29 cellular contexts compared by ENCODE assay signal in genomic region chr11:78094250-78094649, GRCh38. TPM values are rescaled to one million over a fixed set of nuclear protein-coding genes. Genes with fewer than 3 reads are reported as not detected.
DNase-seq lines count a peak whose midpoint lies in the region; ATAC-seq, FAIRE-seq and TF ChIP-seq lines count a peak whose summit lies in the region.
"Had no signal": no experiment of that assay in that cellular context is flagged by ENCODE, and none has a peak within 500 bp of the region (broad histone marks: within the 10 kb centered on the region; RNA-seq: fewer than 3 reads in every experiment).

No MANE protein-coding gene starts in this region.

- no peaks in the 10 kb centered on the region for H3K27me3 Mint-ChIP-seq in CD8-positive, alpha-beta T cell (ENCODE audit: low read depth)
- no peaks in the 10 kb centered on the region for H3K27me3 Mint-ChIP-seq in activated CD8-positive, alpha-beta T cell treated with anti-CD3 and anti-CD28 coated beads for 36 hours

- DNase-seq in activated CD4-positive, alpha-beta T cell treated with anti-CD3 and anti-CD28 coated beads for 48 hours: peak; percentile 13
- no peak for DNase-seq in activated CD4-positive, alpha-beta T cell treated with anti-CD3 and anti-CD28 coated beads, Interleukin-2, amount 50 U/mL, for 48 hours
- no peak for DNase-seq in CD8-positive, alpha-beta T cell
- DNase-seq in activated CD8-positive, alpha-beta T cell treated with anti-CD3 and anti-CD28 coated beads for 36 hours: peak; percentile 62
- peak; percentile 10 to 14 for DNase-seq in erythroblast (lab: John Stamatoyannopoulos, UW)
- DNase-seq in central memory CD4-positive, alpha-beta T cell: no peak
- no peak for DNase-seq in kidney
- no peak for DNase-seq in NCI-H748 (lab: John Stamatoyannopoulos, UW; ENCODE audit: unreplicated experiment)
- DNase-seq: activated CD4-positive, alpha-beta T cell treated with anti-CD3 and anti-CD28 coated beads for 4 hours; BE2C; COR-L47; effector CD8-positive, alpha-beta T cell; foreskin fibroblast; GDM1; heart left ventricle; NCI-H2081 treated with DMSO at 0.1 percent for 48 hours; PC-3; Right ventricle myocardium superior; stimulated activated CD4-positive, alpha-beta T cell treated with anti-CD3 and anti-CD28 coated beads, Interleukin-15, amount 100 ng/mL, for 24 hours; upper lobe of right lung had no signal

- ATAC-seq in CD8-positive, alpha-beta T cell: peak; percentile 73
- peak; percentile 99 for ATAC-seq in activated CD8-positive, alpha-beta T cell treated with anti-CD3 and anti-CD28 coated beads for 36 hours
- ATAC-seq: A549, heart left ventricle, PC-3, upper lobe of right lung had no signal

- H3K4me3 Mint-ChIP-seq in CD8-positive, alpha-beta T cell: no peak overlapping the region
- no peak overlapping the region for H3K4me3 Mint-ChIP-seq in activated CD8-positive, alpha-beta T cell treated with anti-CD3 and anti-CD28 coated beads for 36 hours
- H3K4me3 Mint-ChIP-seq: neural progenitor cell had no signal

- POLR2A ChIA-PET in CD8-positive, alpha-beta T cell (lab: Charles Lee): interaction anchor here (0.6 kb wide), 1 partner anchor 145 kb away, joined by 4 read pairs; no protein-coding TSS in a partner anchor
- POLR2A ChIA-PET in activated CD8-positive, alpha-beta T cell treated with anti-CD3 and anti-CD28 coated beads for 36 hours (lab: Charles Lee): interaction anchor here (1.5 kb wide), 1 partner anchor 8 kb away, joined by 3 read pairs; no protein-coding TSS in a partner anchor

- H3K27ac Mint-ChIP-seq in CD8-positive, alpha-beta T cell: no peak overlapping the region
- H3K27ac Mint-ChIP-seq in activated CD8-positive, alpha-beta T cell treated with anti-CD3 and anti-CD28 coated beads for 36 hours: peak overlapping the region; percentile 89
- H3K27ac Mint-ChIP-seq: neural progenitor cell had no signal

- H3K36me3 ChIP-seq in CD8-positive, alpha-beta T cell (ENCODE audit: insufficient read depth, low read length): no peaks in the 10 kb centered on the region
- H3K36me3 ChIP-seq in kidney (ENCODE audit: control insufficient read depth in 1 of 2, insufficient read depth in 2 of 2, low read length in 2 of 2): peaks cover 0 to 2% of the 10 kb centered on the region in 2 donors
- H3K36me3 ChIP-seq: neural progenitor cell had no signal

- no peak for FAIRE-seq in kidney (lab: Jason Lieb, UNC)
- FAIRE-seq: A549, colon had no signal

- no peaks in the 10 kb centered on the region for H3K4me1 Mint-ChIP-seq in CD8-positive, alpha-beta T cell (ENCODE audit: low read depth)
- peaks cover 13% of the 10 kb centered on the region for H3K4me1 Mint-ChIP-seq in activated CD8-positive, alpha-beta T cell treated with anti-CD3 and anti-CD28 coated beads for 36 hours (ENCODE audit: low read depth)
- H3K4me1 Mint-ChIP-seq: neural progenitor cell had no signal

- intact Hi-C loops in CD8-positive, alpha-beta T cell (cut with DNase I, micrococcal nuclease): no loop called here
- intact Hi-C loops in activated CD8-positive, alpha-beta T cell treated with anti-CD3 and anti-CD28 coated beads for 36 hours (cut with micrococcal nuclease): no loop called here
- intact Hi-C loops in kidney (cut with DNase I): no loop called here

- peaks cover 5% of the 10 kb centered on the region for H3K4me1 ChIP-seq in CD8-positive, alpha-beta T cell (ENCODE audit: insufficient read depth, low read length)
- no peaks in the 10 kb centered on the region for H3K4me1 ChIP-seq in kidney (ENCODE audit: control insufficient read depth in 1 of 2, insufficient read depth in 1 of 2, low read depth in 1 of 2, low read length in 2 of 2)
- H3K4me1 ChIP-seq: A549, BE2C, heart left ventricle, neural progenitor cell, upper lobe of right lung had no signal

- no peak overlapping the region for H3K9ac ChIP-seq in kidney (ENCODE audit: low read length in 2 of 2)
- H3K9ac ChIP-seq: neural progenitor cell had no signal

- no peaks in the 10 kb centered on the region for H3K9me3 Mint-ChIP-seq in CD8-positive, alpha-beta T cell
- H3K9me3 Mint-ChIP-seq in activated CD8-positive, alpha-beta T cell treated with anti-CD3 and anti-CD28 coated beads for 36 hours: no peaks in the 10 kb centered on the region
- H3K9me3 Mint-ChIP-seq: neural progenitor cell had no signal

- TF ChIP-seq CTCF in CD8-positive, alpha-beta T cell (IDR thresholded peaks at IDR 0.05): no peak
- no peak for TF ChIP-seq CTCF in activated CD8-positive, alpha-beta T cell treated with anti-CD3 and anti-CD28 coated beads for 36 hours (IDR thresholded peaks at IDR 0.05)
- no peak for TF ChIP-seq CTCF in kidney (IDR thresholded peaks at IDR 0.05; ENCODE audit: borderline replicate concordance, extremely low read depth, insufficient read depth)

- TF ChIP-seq POLR2A in erythroblast (IDR thresholded peaks at IDR 0.05; ENCODE audit: low read length): no peak

- no peak overlapping the region for H3K27ac ChIP-seq in CD8-positive, alpha-beta T cell (ENCODE audit: low read depth, low read length)
- H3K27ac ChIP-seq in kidney (ENCODE audit: low read depth in 2 of 2, low read length in 2 of 2): no peak overlapping the region
- H3K27ac ChIP-seq: A549, heart left ventricle, neural progenitor cell, upper lobe of right lung had no signal

- no peak overlapping the region for H3K4me3 ChIP-seq in CD8-positive, alpha-beta T cell (ENCODE audit: low read depth, low read length)
- H3K4me3 ChIP-seq in kidney (ENCODE audit: low read length in 2 of 2): no peak overlapping the region
- H3K4me3 ChIP-seq: A549, heart left ventricle, lung, neural progenitor cell, upper lobe of right lung had no signal

- H3K36me3 Mint-ChIP-seq in CD8-positive, alpha-beta T cell: peaks cover 31% of the 10 kb centered on the region
- H3K36me3 Mint-ChIP-seq in activated CD8-positive, alpha-beta T cell treated with anti-CD3 and anti-CD28 coated beads for 36 hours (ENCODE audit: low read depth): peaks cover 29% of the 10 kb centered on the region

- no peaks in the 10 kb centered on the region for H3K9me3 ChIP-seq in CD8-positive, alpha-beta T cell (ENCODE audit: low read length)
- no peaks in the 10 kb centered on the region for H3K9me3 ChIP-seq in kidney (ENCODE audit: control insufficient read depth in 1 of 2, low read length in 2 of 2)
- H3K9me3 ChIP-seq: A549, BE2C, heart left ventricle, upper lobe of right lung had no signal

- no peaks in the 10 kb centered on the region for H3K27me3 ChIP-seq in CD8-positive, alpha-beta T cell (ENCODE audit: insufficient read depth, low read length)
- H3K27me3 ChIP-seq: BE2C, heart left ventricle, neural progenitor cell, upper lobe of right lung had no signal

- CTCF ChIA-PET in CD8-positive, alpha-beta T cell (lab: Charles Lee): no interaction called here
- CTCF ChIA-PET in activated CD8-positive, alpha-beta T cell treated with anti-CD3 and anti-CD28 coated beads for 36 hours (lab: Charles Lee): interaction anchor here (1.4 kb wide), 1 partner anchor 29 kb away, joined by 3 read pairs; no protein-coding TSS in a partner anchor

RNA-seq across cellular contexts. Expression of gene NDUFC2, which starts 14.6 kb away (rescaled TPM):
- total RNA-seq in CD8-positive, alpha-beta T cell: 10 to 100 TPM; 72.2 to 76.3 TPM
- total RNA-seq in activated CD8-positive, alpha-beta T cell treated with anti-CD3 and anti-CD28 coated beads for 36 hours: 100 to 1,000 TPM; 169 to 179 TPM
- total RNA-seq in kidney: 166 TPM
- 457 TPM for polyA plus RNA-seq in kidney (ENCODE audit: insufficient read depth, low read depth, low replicate concordance)

RNA-seq across cellular contexts. Expression of gene THRSP, which starts 30.6 kb away (rescaled TPM):
- total RNA-seq in CD8-positive, alpha-beta T cell: not detected
- not detected for total RNA-seq in activated CD8-positive, alpha-beta T cell treated with anti-CD3 and anti-CD28 coated beads for 36 hours
- total RNA-seq in kidney: not detected
- 6.4 TPM for polyA plus RNA-seq in kidney (ENCODE audit: insufficient read depth, low read depth, low replicate concordance)
- total RNA-seq: H4, HT-29, lung, MCF 10A, mucosa of gallbladder, PC-3, posterior vena cava, upper lobe of right lung had no signal
- polyA plus RNA-seq: A549 had no signal

RNA-seq across cellular contexts. Expression of gene ALG8, which starts 45.2 kb away (rescaled TPM):
- 10 to 100 TPM; 14.2 to 17.5 TPM for total RNA-seq in CD8-positive, alpha-beta T cell
- total RNA-seq in activated CD8-positive, alpha-beta T cell treated with anti-CD3 and anti-CD28 coated beads for 36 hours: 10 to 100 TPM; 45.5 to 47.7 TPM
- 34.1 TPM for total RNA-seq in kidney
- 49.7 TPM for polyA plus RNA-seq in kidney (ENCODE audit: insufficient read depth, low read depth, low replicate concordance)

Comparison
In these comparisons a context has a peak if more than half of its experiments do, and no peak if none do; other contexts are left out.
1. DNase-seq: peak in activated CD4-positive, alpha-beta T cell treated with anti-CD3 and anti-CD28 coated beads for 48 hours (single experiment), activated CD8-positive, alpha-beta T cell treated with anti-CD3 and anti-CD28 coated beads for 36 hours (single experiment) and erythroblast (2 of 2); none in activated CD4-positive, alpha-beta T cell treated with anti-CD3 and anti-CD28 coated beads, Interleukin-2, amount 50 U/mL, for 48 hours (0 of 2), CD8-positive, alpha-beta T cell (0 of 7), central memory CD4-positive, alpha-beta T cell (single experiment), kidney (single experiment) and NCI-H748 (single experiment).